8 cellular contexts compared by ENCODE assay signal in genomic region chr14:75088566-75089373, GRCh38. TPM values are rescaled to one million over a fixed set of nuclear protein-coding genes. Genes with fewer than 3 reads are reported as not detected.
DNase-seq lines count a peak whose midpoint lies in the region; ATAC-seq, FAIRE-seq and TF ChIP-seq lines count a peak whose summit lies in the region.

No MANE protein-coding gene starts in this region.

- no peaks in the 10 kb centered on the region for H3K79me2 ChIP-seq in neural progenitor cell (ENCODE audit: low read depth)

- H3K4me1 Mint-ChIP-seq in activated CD4-positive, alpha-beta T cell treated with anti-CD3 and anti-CD28 coated beads, Interleukin-2, amount 10 ng/mL, durations not matched to agents 24 days and 14 days = no peaks in the 10 kb centered on the region
- no peaks in the 10 kb centered on the region for H3K4me1 Mint-ChIP-seq in neural progenitor cell

- peak overlapping the region; percentile 11 for H2AFZ ChIP-seq in neural progenitor cell (replicated peaks)

- H3K27ac ChIP-seq in neural progenitor cell = no peak overlapping the region

- FAIRE-seq in GM18507 (lab: Jason Lieb, UNC) = peak; percentile 73

- H3K27ac Mint-ChIP-seq in activated CD4-positive, alpha-beta T cell treated with anti-CD3 and anti-CD28 coated beads, Interleukin-2, amount 10 ng/mL, durations not matched to agents 24 days and 14 days = no peak overlapping the region
- no peak overlapping the region for H3K27ac Mint-ChIP-seq in neural progenitor cell

- peaks cover 27% of the 10 kb centered on the region for H3F3A ChIP-seq in neural progenitor cell (ENCODE audit: low read depth)

- no peak overlapping the region for H3K4me2 ChIP-seq in neural progenitor cell

- H3K27me3 Mint-ChIP-seq in activated CD4-positive, alpha-beta T cell treated with anti-CD3 and anti-CD28 coated beads, Interleukin-2, amount 10 ng/mL, durations not matched to agents 24 days and 14 days = no peaks in the 10 kb centered on the region
- H3K27me3 Mint-ChIP-seq in neural progenitor cell (ENCODE audit: insufficient read depth, low read depth) = peaks cover 2% of the 10 kb centered on the region

- TF ChIP-seq CTCF in fibroblast of pulmonary artery (IDR thresholded peaks at IDR 0.05; ENCODE audit: low read length, missing control alignments) (peak; percentile 88), neural progenitor cell (IDR thresholded peaks at IDR 0.05) (peak; percentile 86)

- no peaks in the 10 kb centered on the region for H3K27me3 ChIP-seq in neural progenitor cell

- H3K9ac ChIP-seq in neural progenitor cell = no peak overlapping the region

- H4K20me1 ChIP-seq in neural progenitor cell (ENCODE audit: low read depth) = no peaks in the 10 kb centered on the region

- no peaks in the 10 kb centered on the region for H3K9me3 ChIP-seq in neural progenitor cell (ENCODE audit: low read depth)

- peak; percentile 73 for DNase-seq in Ammon's horn (ENCODE audit: low spot score)
- no peak for DNase-seq in GM18507 (ENCODE audit: extremely low spot score, insufficient read length, low read depth)
- DNase-seq in NCI-H226 = peak; percentile 13
- DNase-seq in activated CD4-positive, alpha-beta T cell treated with anti-CD3 and anti-CD28 coated beads, Interleukin-2, amount 10 ng/mL, durations not matched to agents 24 days and 14 days = peak; percentile 86
- DNase-seq in fibroblast of pulmonary artery (ENCODE audit: low read depth) = peak; percentile 76
- peak; percentile 87 for DNase-seq in neural progenitor cell (ENCODE audit: low spot score)
- DNase-seq in NK-92 treated with Interleukin-12 subunit alpha and Interleukin-12 subunit beta, amount 100 ng/mL, for 24 hours (lab: John Stamatoyannopoulos, UW) = no peak

- H3K9me3 Mint-ChIP-seq in activated CD4-positive, alpha-beta T cell treated with anti-CD3 and anti-CD28 coated beads, Interleukin-2, amount 10 ng/mL, durations not matched to agents 24 days and 14 days = no peaks in the 10 kb centered on the region
- H3K9me3 Mint-ChIP-seq in neural progenitor cell = no peaks in the 10 kb centered on the region

- H3K36me3 ChIP-seq in neural progenitor cell = no peaks in the 10 kb centered on the region

- no peak overlapping the region for H3K4me3 Mint-ChIP-seq in activated CD4-positive, alpha-beta T cell treated with anti-CD3 and anti-CD28 coated beads, Interleukin-2, amount 10 ng/mL, durations not matched to agents 24 days and 14 days
- no peak overlapping the region for H3K4me3 Mint-ChIP-seq in neural progenitor cell

- H3K4me1 ChIP-seq in neural progenitor cell = peaks cover 21% of the 10 kb centered on the region

- no peak for ATAC-seq in HG02642 (IDR thresholded peaks at IDR 0.05; ENCODE audit: poor library complexity, unreplicated experiment)

- H3K36me3 Mint-ChIP-seq in activated CD4-positive, alpha-beta T cell treated with anti-CD3 and anti-CD28 coated beads, Interleukin-2, amount 10 ng/mL, durations not matched to agents 24 days and 14 days (ENCODE audit: low read depth) = peaks cover 42% of the 10 kb centered on the region
- peaks cover 21% of the 10 kb centered on the region for H3K36me3 Mint-ChIP-seq in neural progenitor cell

- intact Hi-C loops in activated CD4-positive, alpha-beta T cell treated with anti-CD3 and anti-CD28 coated beads, Interleukin-2, amount 10 ng/mL, durations not matched to agents 24 days and 14 days (cut with micrococcal nuclease) = loop anchor here (1.0 kb wide), 2 partner anchors 143 to 227 kb away; no protein-coding TSS in a partner anchor

- no peak overlapping the region for H3K4me3 ChIP-seq in fibroblast of pulmonary artery (replicated peaks; ENCODE audit: low read depth, low read length)
- no peak overlapping the region for H3K4me3 ChIP-seq in neural progenitor cell

RNA-seq across cellular contexts. Expression of gene ZC2HC1C, which starts 19.3 kb away (rescaled TPM):
- total RNA-seq in activated CD4-positive, alpha-beta T cell treated with anti-CD3 and anti-CD28 coated beads, Interleukin-2, amount 10 ng/mL, durations not matched to agents 24 days and 14 days = 0.82 and 1.6 TPM in 2 replicates
- total RNA-seq in neural progenitor cell (ENCODE audit: low replicate concordance) = 0.90 and 0.94 TPM in 2 replicates

RNA-seq across cellular contexts. Expression of gene ACYP1, which starts 24.9 kb away (rescaled TPM):
- 45.2 and 46.0 TPM in 2 replicates for total RNA-seq in activated CD4-positive, alpha-beta T cell treated with anti-CD3 and anti-CD28 coated beads, Interleukin-2, amount 10 ng/mL, durations not matched to agents 24 days and 14 days
- total RNA-seq in neural progenitor cell (ENCODE audit: low replicate concordance) = 38.8 and 43.1 TPM in 2 replicates

RNA-seq across cellular contexts. Expression of gene MLH3, which starts 37.5 kb away (rescaled TPM):
- total RNA-seq in activated CD4-positive, alpha-beta T cell treated with anti-CD3 and anti-CD28 coated beads, Interleukin-2, amount 10 ng/mL, durations not matched to agents 24 days and 14 days = 27.7 and 28.3 TPM in 2 replicates
- total RNA-seq in neural progenitor cell (ENCODE audit: low replicate concordance) = 23.2 and 41.5 TPM in 2 replicates

RNA-seq across cellular contexts. Expression of gene NEK9, which starts 38.1 kb away (rescaled TPM):
- total RNA-seq in activated CD4-positive, alpha-beta T cell treated with anti-CD3 and anti-CD28 coated beads, Interleukin-2, amount 10 ng/mL, durations not matched to agents 24 days and 14 days = 66.6 and 68.8 TPM in 2 replicates
- 25.9 and 28.3 TPM in 2 replicates for total RNA-seq in neural progenitor cell (ENCODE audit: low replicate concordance)

Comparison
In these comparisons a context has a peak if more than half of its experiments do, and no peak if none do; other contexts are left out.
1. DNase-seq: peak in Ammon's horn (single experiment), NCI-H226 (single experiment), activated CD4-positive, alpha-beta T cell treated with anti-CD3 and anti-CD28 coated beads, Interleukin-2, amount 10 ng/mL, durations not matched to agents 24 days and 14 days (single experiment), fibroblast of pulmonary artery (single experiment) and neural progenitor cell (single experiment); none in GM18507 (single experiment) and NK-92 treated with Interleukin-12 subunit alpha and Interleukin-12 subunit beta, amount 100 ng/mL, for 24 hours (single experiment).